8 cellular contexts compared by ENCODE assay signal in genomic region chr1:232407120-232407519, GRCh38.
"Had no signal": no experiment of that assay in that cellular context is flagged by ENCODE, and none has a peak within 500 bp of the region (broad histone marks: within the 10 kb centered on the region; RNA-seq: fewer than 3 reads in every experiment).

No MANE protein-coding gene starts in this region.

- H3K4me3 ChIP-seq: GM12878 had no signal

- DNase-seq: GDM1, GF-D8 had no signal

- ATAC-seq: GM12878 had no signal

- FAIRE-seq: G401.6, GM12878, GM12891, GM12892, GM18507, GM19239 had no signal
